In the genomic region with DNA sequence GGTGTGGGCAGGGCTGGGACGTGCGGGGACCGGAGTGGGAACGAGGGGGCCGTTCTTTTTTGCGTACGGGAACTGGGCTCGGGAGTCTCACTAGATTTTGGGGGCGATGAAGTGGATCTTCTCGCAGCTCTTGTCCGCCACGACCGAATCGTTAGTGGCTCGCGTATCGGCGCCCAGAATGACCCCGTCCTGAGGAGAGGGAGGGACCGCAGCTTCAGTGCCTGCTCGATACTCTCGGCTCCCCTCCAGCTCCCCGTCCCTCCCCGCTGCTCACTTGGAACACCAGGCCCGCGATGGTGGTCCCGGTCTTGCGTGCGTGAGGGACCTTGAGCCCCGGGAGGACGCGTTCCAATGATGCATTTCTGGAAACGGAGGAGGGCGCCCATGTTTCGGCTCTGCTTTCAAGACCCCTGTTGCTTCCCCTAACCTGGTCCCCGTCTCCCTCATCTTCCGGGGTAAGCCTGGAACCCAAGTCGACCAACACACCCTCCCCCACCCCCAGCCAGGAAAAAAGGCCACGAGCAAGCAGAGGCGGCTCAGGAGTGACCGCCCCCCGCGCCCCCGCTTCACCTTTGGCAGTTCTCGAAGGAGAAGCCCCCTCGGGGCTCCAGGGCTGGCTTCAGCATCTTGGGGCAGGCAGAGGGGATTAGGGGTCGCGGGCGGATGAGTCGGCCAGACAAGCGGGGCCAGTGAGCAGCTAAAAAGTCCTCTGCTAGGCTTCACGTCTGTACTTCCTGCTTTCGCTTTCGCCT, we compare ENCODE assay signal across 1 cellular context.
A peak's percentile ranks its signal among the peaks of the same experiment; 100 is the strongest.
TF ChIP-seq lines count a peak whose summit lies in the region.

TSS of gene PSMB10 (minus strand) at position 727 of the 752 bp plus-strand sequence. CDS start at position 626, 101 bp downstream.

TF ChIP-seq in HepG2, 621 proteins besides CTCF, POLR2A, EP300 and RAD21 (continued from another document and continues in another):
- TF ChIP-seq ZNF260 (CRISPR knock-in tag; IDR thresholded peaks at IDR 0.05; ENCODE audit: borderline replicate concordance, low read depth) (no peak), ZNF891 (CRISPR knock-in tag; IDR thresholded peaks at IDR 0.05) (0 out of 2 replicates have a peak, but pooled peaks have one; percentile 26), ERF (CRISPR knock-in tag; IDR thresholded peaks at IDR 0.05) (no peak), ZBTB38 (CRISPR knock-in tag; IDR thresholded peaks at IDR 0.05) (no peak), PAWR (CRISPR knock-in tag; IDR thresholded peaks at IDR 0.05; ENCODE audit: borderline replicate concordance) (0 out of 2 replicates have a peak, but pooled peaks have one; percentile 74), ZNF7 (CRISPR knock-in tag; IDR thresholded peaks at IDR 0.05) (no peak), AGO1 (IDR thresholded peaks at IDR 0.05; ENCODE audit: low read depth, low read length, poor library complexity, severe bottlenecking) (no peak), GFI1 (CRISPR knock-in tag; IDR thresholded peaks at IDR 0.05; ENCODE audit: borderline replicate concordance) (peak; percentile 68; the same call in 1 of the 2 replicates), CBX5 (CRISPR knock-in tag; IDR thresholded peaks at IDR 0.05; ENCODE audit: borderline replicate concordance) (no peak), ZSCAN30 (CRISPR knock-in tag; IDR thresholded peaks at IDR 0.05) (peak; percentile 90; the same call in 1 of the 2 replicates), PLRG1 (conservative IDR thresholded peaks at IDR 0.05) (no peak), KMT2A (CRISPR knock-in tag; IDR thresholded peaks at IDR 0.05) (peak; percentile 19; the same call in 1 of the 2 replicates), GABPA (IDR thresholded peaks at IDR 0.05; ENCODE audit: low read depth, low read length) (no peak), GABPA (CRISPR knock-in tag; IDR thresholded peaks at IDR 0.05; ENCODE audit: low read depth) (no peak), RFX1 (IDR thresholded peaks at IDR 0.05) (no peak), HCFC1 (IDR thresholded peaks at IDR 0.05; ENCODE audit: low read depth, low read length) (no peak), ZNF432 (CRISPR knock-in tag; IDR thresholded peaks at IDR 0.05; ENCODE audit: borderline replicate concordance) (no peak), KDM2A (CRISPR knock-in tag; IDR thresholded peaks at IDR 0.05; ENCODE audit: borderline replicate concordance, low read depth) (peak; percentile 27; the same call in 1 of the 2 replicates), MIXL1 (CRISPR knock-in tag; IDR thresholded peaks at IDR 0.05) (no peak), NFRKB (IDR thresholded peaks at IDR 0.05) (no peak), MTF1 (CRISPR knock-in tag; IDR thresholded peaks at IDR 0.05) (0 out of 2 replicates have a peak, but pooled peaks have one; percentile 10), RFXANK (CRISPR knock-in tag; IDR thresholded peaks at IDR 0.05) (no peak), SNRNP70 (IDR thresholded peaks at IDR 0.05; ENCODE audit: low read depth, low read length) (no peak), ZNF670 (CRISPR knock-in tag; IDR thresholded peaks at IDR 0.05; ENCODE audit: borderline replicate concordance) (no peak), RBFOX2 (IDR thresholded peaks at IDR 0.05; ENCODE audit: low read depth, low read length) (peak; percentile 39; the same call in 1 of the 2 replicates), FOXA1 (IDR thresholded peaks at IDR 0.05) (no peak), FOXA1 (CRISPR knock-in tag; IDR thresholded peaks at IDR 0.05) (no peak), NCOA1 (CRISPR knock-in tag; IDR thresholded peaks at IDR 0.05) (peak; percentile 32; the same call in 1 of the 2 replicates), MTF2 (CRISPR knock-in tag; IDR thresholded peaks at IDR 0.05; ENCODE audit: borderline replicate concordance) (peak; percentile 82; the same call in 1 of the 2 replicates), ZNF333 (CRISPR knock-in tag; IDR thresholded peaks at IDR 0.05; ENCODE audit: borderline replicate concordance) (no peak), ZNF781 (CRISPR knock-in tag; IDR thresholded peaks at IDR 0.05; ENCODE audit: borderline replicate concordance, not compliant biosample characterization) (no peak), ZNF143 (CRISPR knock-in tag; IDR thresholded peaks at IDR 0.05) (no peak), REL (CRISPR knock-in tag; conservative IDR thresholded peaks at IDR 0.05) (0 out of 2 replicates have a peak, but pooled peaks have one; percentile 2), KLF16 (CRISPR knock-in tag; IDR thresholded peaks at IDR 0.05) (peak in 1 of 2 experiments; percentile 89; a peak in 1 of 4 replicates), ZNF253 (CRISPR knock-in tag; IDR thresholded peaks at IDR 0.05; ENCODE audit: borderline replicate concordance) (peak; percentile 43; the same call in 1 of the 2 replicates), ZBED4 (CRISPR knock-in tag; IDR thresholded peaks at IDR 0.05; ENCODE audit: borderline replicate concordance) (0 out of 2 replicates have a peak, but pooled peaks have one; percentile 41), ZNF672 (CRISPR knock-in tag; IDR thresholded peaks at IDR 0.05) (no peak), ZNF33B (CRISPR knock-in tag; IDR thresholded peaks at IDR 0.05) (no peak), RFXAP (CRISPR knock-in tag; IDR thresholded peaks at IDR 0.05; ENCODE audit: borderline replicate concordance) (peak; percentile 75; the same call in 1 of the 2 replicates), ZNF142 (CRISPR knock-in tag; IDR thresholded peaks at IDR 0.05) (no peak; the same call in 1 of the 2 replicates), GATAD1 (CRISPR knock-in tag; IDR thresholded peaks at IDR 0.05) (no peak)
- TF ChIP-seq, protein P1, sequence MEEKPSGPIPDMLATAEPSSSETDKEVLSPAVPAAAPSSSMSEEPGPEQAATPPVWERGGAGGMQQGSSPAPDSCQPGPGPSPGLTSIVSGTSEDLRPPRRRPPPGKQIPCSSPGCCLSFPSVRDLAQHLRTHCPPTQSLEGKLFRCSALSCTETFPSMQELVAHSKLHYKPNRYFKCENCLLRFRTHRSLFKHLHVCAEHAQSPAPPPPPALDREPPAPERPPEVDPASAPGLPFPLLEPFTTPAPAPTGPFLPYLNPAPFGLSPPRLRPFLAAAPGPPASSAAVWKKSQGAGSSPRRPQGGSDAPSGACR (CRISPR knock-in tag; IDR thresholded peaks at IDR 0.05): no peak
- TF ChIP-seq, protein P2, sequence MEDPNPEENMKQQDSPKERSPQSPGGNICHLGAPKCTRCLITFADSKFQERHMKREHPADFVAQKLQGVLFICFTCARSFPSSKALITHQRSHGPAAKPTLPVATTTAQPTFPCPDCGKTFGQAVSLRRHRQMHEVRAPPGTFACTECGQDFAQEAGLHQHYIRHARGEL (CRISPR knock-in tag; IDR thresholded peaks at IDR 0.05): 0 out of 2 replicates have a peak, but pooled peaks have one; percentile 20
